Comparison of ENCODE assay signal across 24 cellular contexts in the genomic region with DNA sequence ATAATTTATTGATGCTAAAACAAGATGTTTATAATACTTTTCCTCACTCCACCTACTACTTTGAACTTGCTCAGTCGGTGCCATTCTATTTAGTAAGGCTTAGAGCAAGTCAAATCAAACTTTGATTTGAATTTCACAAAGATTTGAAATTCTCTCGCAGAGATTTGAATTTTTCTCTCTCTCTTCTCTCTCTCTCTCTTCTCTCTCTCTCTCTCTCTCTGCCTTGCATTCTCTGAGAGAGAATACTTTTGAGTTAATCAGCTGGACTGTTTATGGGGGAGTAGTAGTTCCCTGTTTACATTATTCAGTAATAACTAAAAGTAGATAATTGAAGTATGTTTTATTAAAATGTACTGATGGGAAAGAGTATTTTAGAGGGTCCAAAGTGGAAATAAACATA.
"Had no signal": no experiment of that assay in that cellular context is flagged by ENCODE, and none has a peak within 500 bp of the region (broad histone marks: within the 10 kb centered on the region; RNA-seq: fewer than 3 reads in every experiment).

No MANE protein-coding gene starts in this region.

- H3K27me3 ChIP-seq: colonic mucosa, esophagus squamous epithelium, gastrocnemius medialis, left lung had no signal

- H3K4me3 ChIP-seq: colonic mucosa, esophagus squamous epithelium, gastrocnemius medialis, heart right ventricle, left lung, lower lobe of right lung, mucosa of descending colon had no signal

- H3K9me3 ChIP-seq: colonic mucosa, esophagus squamous epithelium, gastrocnemius medialis, lower lobe of right lung had no signal

- H3K27ac ChIP-seq: colonic mucosa, epithelial cell of prostate, esophagus squamous epithelium, gastrocnemius medialis, heart right ventricle, left lung, lower lobe of right lung had no signal

- DNase-seq: colonic mucosa; cortex of kidney; effector CD8-positive, alpha-beta T cell; effector memory CD8-positive, alpha-beta T cell; endodermal cell; erythroblast; esophagus squamous epithelium; foreskin fibroblast; foreskin melanocyte; gastrocnemius medialis; glutamatergic neuron; head of caudate nucleus; heart right ventricle; hippocampal formation; left cardiac atrium; left lung; left ventricle myocardium superior; lower lobe of right lung; mesenchymal stem cell; mucosa of descending colon; naive B cell; naive thymus-derived CD8-positive, alpha-beta T cell had no signal

- H3K36me3 ChIP-seq: colonic mucosa, esophagus squamous epithelium, gastrocnemius medialis, heart right ventricle, left lung, lower lobe of right lung had no signal

- H3K4me1 ChIP-seq: colonic mucosa, esophagus squamous epithelium, gastrocnemius medialis, heart right ventricle, left lung, lower lobe of right lung had no signal

- ATAC-seq: effector memory CD8-positive, alpha-beta T cell; esophagus mucosa; gastrocnemius medialis; heart right ventricle; left cardiac atrium; left lung; left ventricle myocardium superior; lower lobe of right lung; mucosa of descending colon; naive thymus-derived CD8-positive, alpha-beta T cell had no signal
